In genomic region chr4:150002561-150002960, GRCh38 we compare ENCODE assay signal across 25 cellular contexts.
"Had no signal": no experiment of that assay in that cellular context is flagged by ENCODE, and none has a peak within 500 bp of the region (broad histone marks: within the 10 kb centered on the region; RNA-seq: fewer than 3 reads in every experiment).

No MANE protein-coding gene starts in this region.

- H3K9me3 Mint-ChIP-seq: activated T-cell treated with anti-CD3 and anti-CD28 coated beads, Interleukin-2, amount 50 U/mL, for 72 hours; dendritic cell treated with granulocyte-macrophage colony-stimulating factor and Interleukin-4, amounts not matched to agents 40 ng/mL and 50 ng/mL, for 4 days; nephron progenitor cell; type B pancreatic cell had no signal

- ATAC-seq: activated T-cell treated with anti-CD3 and anti-CD28 coated beads, Interleukin-2, amount 50 U/mL, for 72 hours had no signal

- H3K4me3 ChIP-seq: ascending aorta, lung, skin epidermis, stomach had no signal

- H3K27ac Mint-ChIP-seq: activated T-cell treated with anti-CD3 and anti-CD28 coated beads, Interleukin-2, amount 50 U/mL, for 72 hours; dendritic cell treated with granulocyte-macrophage colony-stimulating factor and Interleukin-4, amounts not matched to agents 40 ng/mL and 50 ng/mL, for 4 days; nephron progenitor cell; progenitor cell of endocrine pancreas; type B pancreatic cell had no signal

- H3K9me3 ChIP-seq: ascending aorta, stomach had no signal

- H3K27me3 Mint-ChIP-seq: progenitor cell of endocrine pancreas, type B pancreatic cell had no signal

- H3K4me3 Mint-ChIP-seq: activated T-cell treated with anti-CD3 and anti-CD28 coated beads, Interleukin-2, amount 50 U/mL, for 72 hours; dendritic cell treated with granulocyte-macrophage colony-stimulating factor and Interleukin-4, amounts not matched to agents 40 ng/mL and 50 ng/mL, for 4 days; nephron progenitor cell; type B pancreatic cell had no signal

- DNase-seq: activated CD4-positive, alpha-beta T cell treated with anti-CD3 and anti-CD28 coated beads, Interleukin-2, amount 50 U/mL, for 4 hours; activated CD4-positive, CD25-positive, alpha-beta regulatory T cell treated with anti-CD3 and anti-CD28 coated beads, Interleukin-2, amount 50 U/mL, for 72 hours; activated effector memory CD4-positive, alpha-beta T cell treated with anti-CD3 and anti-CD28 coated beads, Interleukin-2, amount 50 U/mL, for 16 hours; activated naive CD4-positive, alpha-beta T cell treated with anti-CD3 and anti-CD28 coated beads, Interleukin-2, amount 50 U/mL, for 16 hours; activated T-cell treated with anti-CD3 and anti-CD28 coated beads, Interleukin-2, amount 50 U/mL, for 72 hours; effector CD8-positive, alpha-beta T cell; glutamatergic neuron; hippocampal formation; islet precursor cell; midbrain; nephron progenitor cell; nucleus accumbens; stimulated activated CD4-positive, alpha-beta T cell treated with anti-CD3 and anti-CD28 coated beads, Interleukin-15, amount 100 ng/mL, for 24 hours; stimulated activated CD4-positive, alpha-beta T cell treated with anti-CD3 and anti-CD28 coated beads, Interleukin-2, amount 100 ng/mL, for 48 hours; stomach; T-helper 2 cell had no signal

- H3K36me3 Mint-ChIP-seq: type B pancreatic cell had no signal

- H3K27ac ChIP-seq: foreskin keratinocyte, skin epidermis, stomach, VCaP had no signal

- FAIRE-seq: bronchial epithelial cell had no signal
